In the genomic region with DNA sequence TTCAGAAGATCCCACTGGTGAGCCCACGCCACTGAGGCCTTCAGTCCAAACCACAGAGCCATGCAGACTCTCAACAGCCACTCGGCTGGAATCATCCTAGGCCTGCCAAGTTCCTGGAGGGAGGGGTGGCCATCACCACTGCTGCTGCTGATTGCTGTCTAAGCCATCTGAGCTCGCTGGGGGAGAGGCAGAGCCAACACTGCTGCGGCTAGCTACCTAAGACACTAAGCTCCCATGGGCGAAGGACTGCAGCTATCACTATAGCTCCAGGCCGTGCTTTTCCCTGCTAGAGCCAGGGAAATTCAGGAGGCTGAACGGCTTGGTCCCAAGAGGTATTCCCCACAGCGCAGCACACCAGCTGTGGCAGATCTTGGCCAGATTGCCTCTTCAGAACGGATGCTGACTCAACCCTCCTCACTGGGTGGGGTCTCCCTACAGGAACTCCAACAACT, we compare ENCODE assay signal across 15 cellular contexts.
A peak's percentile ranks its signal among the peaks of the same experiment; 100 is the strongest.
DNase-seq lines count a peak whose midpoint lies in the region; ATAC-seq and TF ChIP-seq lines count a peak whose summit lies in the region.
"Had no signal": no experiment of that assay in that cellular context is flagged by ENCODE, and none has a peak within 500 bp of the region (broad histone marks: within the 10 kb centered on the region; RNA-seq: fewer than 3 reads in every experiment).

No MANE protein-coding gene starts in this region.

- H3K27ac Mint-ChIP-seq in endothelial cell (ENCODE audit: unreplicated experiment) = no peak overlapping the region

- H3K27ac ChIP-seq in A673 (ENCODE audit: low read depth, low read length, poor library complexity, severe bottlenecking) (no peak overlapping the region), IMR-90 (ENCODE audit: insufficient read depth, low read length) (no peak overlapping the region), hepatocyte (no peak overlapping the region)
- H3K27ac ChIP-seq: esophagus squamous epithelium had no signal

- H2AFZ ChIP-seq in IMR-90 (replicated peaks; ENCODE audit: low read length, poor library complexity) = peak overlapping the region; percentile 52
- H2AFZ ChIP-seq in hepatocyte = no peak overlapping the region

- H2AK5ac ChIP-seq in IMR-90 (ENCODE audit: low read depth, low read length) = no peak overlapping the region

- no peak overlapping the region for H4K8ac ChIP-seq in IMR-90 (ENCODE audit: low read depth in 2 of 2, low read length in 2 of 2)

- H3K9me2 ChIP-seq in hepatocyte (replicated peaks; ENCODE audit: insufficient read depth) = no peaks in the 10 kb centered on the region

- H3K27me3 ChIP-seq in A673 (replicated peaks; ENCODE audit: insufficient read depth, low read depth, low read length, poor library complexity) (no peaks in the 10 kb centered on the region), IMR-90 (ENCODE audit: control insufficient read depth, insufficient read depth, low read length) (no peaks in the 10 kb centered on the region), hepatocyte (no peaks in the 10 kb centered on the region)
- H3K27me3 ChIP-seq: esophagus squamous epithelium had no signal

- intact Hi-C loops in A673 (cut with micrococcal nuclease; ENCODE audit: unreplicated experiment) (no loop called here), IMR-90 (cut with micrococcal nuclease) (no loop called here)

- H3K9ac ChIP-seq in IMR-90 (ENCODE audit: low read depth, low read length) = no peak overlapping the region

- H3K9me3 Mint-ChIP-seq in endothelial cell (ENCODE audit: unreplicated experiment) = peaks cover 8% of the 10 kb centered on the region

- no peak overlapping the region for H2AK9ac ChIP-seq in IMR-90 (replicated peaks; ENCODE audit: low read depth, low read length, poor library complexity)

- no peak overlapping the region for H2BK20ac ChIP-seq in IMR-90 (ENCODE audit: low read depth, low read length)

- dilution Hi-C loops in IMR-90 (cut with HindIII; ENCODE audit: low sequenced_read_pairs, unreplicated experiment) = no loop called here

- H3K4me3 ChIP-seq in A673 (ENCODE audit: low read depth, low read length, poor library complexity, severe bottlenecking) (no peak overlapping the region), IMR-90 (ENCODE audit: insufficient read depth, low read depth, low read length) (no peak overlapping the region), cardiac fibroblast (replicated peaks in 1 of 2; ENCODE audit: low read depth in 2 of 2, low read length in 2 of 2) (no peak overlapping the region), hepatocyte (no peak overlapping the region)
- H3K4me3 ChIP-seq: esophagus squamous epithelium had no signal

- H3K36me3 ChIP-seq in A673 (ENCODE audit: insufficient read depth, low read length, poor library complexity, severe bottlenecking) (no peaks in the 10 kb centered on the region), IMR-90 (ENCODE audit: control insufficient read depth, insufficient read depth, low read length) (no peaks in the 10 kb centered on the region), hepatocyte (replicated peaks; ENCODE audit: insufficient read depth, low read depth) (no peaks in the 10 kb centered on the region)

- H3K23ac ChIP-seq in IMR-90 (ENCODE audit: low read depth, low read length) = no peak overlapping the region

- in situ Hi-C loops in IMR-90 (cut with MboI; ENCODE audit: low sequenced_read_pairs) = no loop called here

- no peaks in the 10 kb centered on the region for H3K27me3 Mint-ChIP-seq in endothelial cell (ENCODE audit: unreplicated experiment)
- H3K27me3 Mint-ChIP-seq: central memory CD8-positive, alpha-beta T cell had no signal

- H3K9me3 ChIP-seq in A673 (ENCODE audit: low read depth, low read length, poor library complexity, severe bottlenecking) = no peaks in the 10 kb centered on the region
- no peaks in the 10 kb centered on the region; the same call in 1 of the 2 replicates for H3K9me3 ChIP-seq in IMR-90 (ENCODE audit: control insufficient read depth, insufficient read depth, low read length)
- peaks cover 9% of the 10 kb centered on the region for H3K9me3 ChIP-seq in hepatocyte (ENCODE audit: low read depth)

- POLR2A ChIA-PET in A673 (lab: Charles Lee; ENCODE audit: low non-redundant PET) (no interaction called here), IMR-90 (lab: Charles Lee; ENCODE audit: unreplicated experiment) (no interaction called here)

- ATAC-seq in IMR-90 (ENCODE audit: low read depth) = no peak; the same call in none of the 2 replicates

- TF ChIP-seq POLR2A in IMR-90 (IDR thresholded peaks at IDR 0.05; ENCODE audit: low read depth, low read length) = no peak

- TF ChIP-seq CTCF in A673 (conservative IDR thresholded peaks at IDR 0.05; ENCODE audit: low read depth, low read length) (no peak), IMR-90 (conservative IDR thresholded peaks at IDR 0.05; ENCODE audit: low read depth, low read length) (no peak), cardiac fibroblast (IDR thresholded peaks at IDR 0.05; ENCODE audit: low read depth, low read length) (no peak), hepatocyte (IDR thresholded peaks at IDR 0.05; ENCODE audit: poor library complexity) (no peak), endothelial cell (IDR thresholded peaks at IDR 0.05; ENCODE audit: unreplicated experiment) (no peak)

- no peak overlapping the region for H3K56ac ChIP-seq in IMR-90 (ENCODE audit: extremely low read depth, insufficient read depth, low read length)

- H3K36me3 Mint-ChIP-seq in endothelial cell (ENCODE audit: low read depth, unreplicated experiment) = peaks cover 15% of the 10 kb centered on the region

- no peak overlapping the region for H3K4me3 Mint-ChIP-seq in endothelial cell (ENCODE audit: unreplicated experiment)
- H3K4me3 Mint-ChIP-seq: central memory CD8-positive, alpha-beta T cell; nephron progenitor cell had no signal

- H3K18ac ChIP-seq in IMR-90 (ENCODE audit: low read depth, low read length) = no peak overlapping the region

- no peak overlapping the region for H3K14ac ChIP-seq in IMR-90 (replicated peaks; ENCODE audit: low read depth, low read length)

- BruUV-seq in A673 (replicated peaks; lab: Mats Ljungman, UMichigan) = no TSS peak
- BruUV-seq in IMR-90 (replicated peaks; lab: Mats Ljungman, UMichigan) = no TSS peak

- CTCF ChIA-PET in A673 (lab: Charles Lee) = no interaction called here
- CTCF ChIA-PET in IMR-90 (lab: Yijun Ruan, JAX) = no interaction called here

- H3K4me2 ChIP-seq in IMR-90 (ENCODE audit: low read depth, low read length) = no peak overlapping the region
- H3K4me2 ChIP-seq in hepatocyte = no peak overlapping the region

- H3K4ac ChIP-seq in IMR-90 (ENCODE audit: low read depth, low read length) = no peak overlapping the region

- no peak overlapping the region for H2BK120ac ChIP-seq in IMR-90 (ENCODE audit: low read depth, low read length)

- WGBS in IMR-90 (ENCODE audit: extremely low coverage in 2 of 2, insufficient read length in 1 of 2), 2 experiments = 89% methylated on average over 4 of the region's 9 CpGs; no CpG with 5 or more reads in 1 of the 2 experiments
- 88% methylated on average over 9 of the region's 9 CpGs for WGBS in hepatocyte (ENCODE audit: low lambda C conversion rate, missing lambda C conversion rate)

- H3K4me1 ChIP-seq in A673 (ENCODE audit: insufficient read depth, low read length, poor library complexity, severe bottlenecking) (peaks cover 4% of the 10 kb centered on the region), IMR-90 (ENCODE audit: control insufficient read depth, insufficient read depth, low read length) (no peaks in the 10 kb centered on the region), hepatocyte (ENCODE audit: insufficient read depth) (no peaks in the 10 kb centered on the region)
- H3K4me1 ChIP-seq: esophagus squamous epithelium had no signal

- no peaks in the 10 kb centered on the region for H3K79me1 ChIP-seq in IMR-90 (ENCODE audit: low read depth in 1 of 2, low read length in 2 of 2)

- DNase-seq in A673 (ENCODE audit: low spot score) (peak; percentile 72), IMR-90 (peak; percentile 35), cardiac fibroblast (ENCODE audit: low read depth in 2 of 2) (peak; percentile 90 to 92), hepatocyte (ENCODE audit: low spot score) (peak; percentile 4), OCI-M2 (lab: John Stamatoyannopoulos, UW; ENCODE audit: unreplicated experiment) (no peak), endothelial cell (ENCODE audit: low spot score) (no peak), NCI-H1930 (lab: John Stamatoyannopoulos, UW) (no peak)
- DNase-seq in activated naive CD4-positive, alpha-beta T cell treated with anti-CD3 and anti-CD28 coated beads, Interleukin-2, amount 50 U/mL, for 16 hours = no peak
- DNase-seq: activated CD4-positive, alpha-beta T cell treated with anti-CD3 and anti-CD28 coated beads for 48 hours; DMS53; esophagus squamous epithelium; NCI-H2029; nephron progenitor cell; stimulated activated CD4-positive, alpha-beta T cell treated with anti-CD3 and anti-CD28 coated beads, Interleukin-15, amount 100 ng/mL, for 24 hours had no signal

- no peak overlapping the region for H4K5ac ChIP-seq in IMR-90 (ENCODE audit: low read depth, low read length)

- no peak overlapping the region for H2BK5ac ChIP-seq in IMR-90 (ENCODE audit: low read depth, low read length, poor library complexity, severe bottlenecking)

- no peaks in the 10 kb centered on the region for H3K9me1 ChIP-seq in IMR-90 (ENCODE audit: insufficient read depth, low read length)

- no peak for TF ChIP-seq RAD21 in IMR-90 (IDR thresholded peaks at IDR 0.05; ENCODE audit: low read length)

- no peaks in the 10 kb centered on the region for H3K79me2 ChIP-seq in hepatocyte

- H2BK15ac ChIP-seq in IMR-90 (ENCODE audit: low read depth, low read length) = no peak overlapping the region

- H3K4me1 Mint-ChIP-seq in endothelial cell (ENCODE audit: unreplicated experiment) = no peaks in the 10 kb centered on the region
- H3K4me1 Mint-ChIP-seq: nephron progenitor cell had no signal

- H4K20me1 ChIP-seq in IMR-90 (ENCODE audit: insufficient read depth, low read length) (no peaks in the 10 kb centered on the region), hepatocyte (ENCODE audit: insufficient read depth, poor library complexity, severe bottlenecking) (no peaks in the 10 kb centered on the region)

- H4K91ac ChIP-seq in IMR-90 (ENCODE audit: insufficient read depth, low read depth, low read length) = no peak overlapping the region

TF ChIP-seq in IMR-90, 13 proteins besides CTCF, POLR2A, EP300 and RAD21 (continues in another document):
- TF ChIP-seq CHD1 (IDR thresholded peaks at IDR 0.05; ENCODE audit: low read depth, low read length) = no peak
- TF ChIP-seq MAZ (IDR thresholded peaks at IDR 0.05; ENCODE audit: borderline replicate concordance, low read depth, low read length) = no peak
- no peak for TF ChIP-seq MXI1 (IDR thresholded peaks at IDR 0.05; ENCODE audit: borderline replicate concordance, low read depth, low read length)
- TF ChIP-seq NFE2L2 (IDR thresholded peaks at IDR 0.05; ENCODE audit: low read depth, low read length) = no peak
- no peak for TF ChIP-seq FOS (IDR thresholded peaks at IDR 0.05; ENCODE audit: low read depth, low read length)
- no peak for TF ChIP-seq BHLHE40 (IDR thresholded peaks at IDR 0.05; ENCODE audit: low read depth, low read length)
- no peak for TF ChIP-seq SMC3 (IDR thresholded peaks at IDR 0.05; ENCODE audit: low read depth, low read length)
- no peak for TF ChIP-seq RCOR1 (IDR thresholded peaks at IDR 0.05; ENCODE audit: insufficient replicate concordance, low read length)
- TF ChIP-seq CEBPB (IDR thresholded peaks at IDR 0.05; ENCODE audit: low read depth, low read length) = no peak

Comparison
In these comparisons a context has a peak if more than half of its experiments do, and no peak if none do; other contexts are left out.
1. DNase-seq: peak in A673 (single experiment), IMR-90 (single experiment), cardiac fibroblast (2 of 2) and hepatocyte (single experiment); none in OCI-M2 (single experiment), activated naive CD4-positive, alpha-beta T cell treated with anti-CD3 and anti-CD28 coated beads, Interleukin-2, amount 50 U/mL, for 16 hours (single experiment), endothelial cell (single experiment) and NCI-H1930 (0 of 2).